13 cellular contexts compared by ENCODE assay signal in genomic region chr11:14541180-14541579, GRCh38. TPM values are rescaled to one million over a fixed set of nuclear protein-coding genes. Genes with fewer than 3 reads are reported as not detected.
DNase-seq lines count a peak whose midpoint lies in the region; ATAC-seq, FAIRE-seq and TF ChIP-seq lines count a peak whose summit lies in the region.
"Had no signal": no experiment of that assay in that cellular context is flagged by ENCODE, and none has a peak within 500 bp of the region (broad histone marks: within the 10 kb centered on the region; RNA-seq: fewer than 3 reads in every experiment).

No MANE protein-coding gene starts in this region.

- TF ChIP-seq CTCF in HepG2 (CRISPR knock-in tag; IDR thresholded peaks at IDR 0.05) (no peak), tibial nerve (IDR thresholded peaks at IDR 0.05) (no peak)

- in situ Hi-C loops in HepG2 (cut with HindIII; ENCODE audit: extremely low pct_ligation_motif_present, low pct_unique_long_range_greater_than_20kb) = loop anchor here (25.0 kb wide), 1 partner anchor 96 kb away; the partner anchor contains the start of gene PDE3B

- H3K36me3 ChIP-seq in HepG2 (replicated peaks in 1 of 2; ENCODE audit: control insufficient read depth in 1 of 2, insufficient read depth in 2 of 2, low read length in 2 of 2) (no peaks in the 10 kb centered on the region; a peak in 2 of 5 replicates), tibial nerve (no peaks in the 10 kb centered on the region)
- H3K36me3 ChIP-seq in effector memory CD4-positive, alpha-beta T cell (ENCODE audit: control insufficient read depth, insufficient read depth, low read length) = no peaks in the 10 kb centered on the region
- H3K36me3 ChIP-seq: neural progenitor cell had no signal

- TF ChIP-seq EP300 in HepG2 (IDR thresholded peaks at IDR 0.05; ENCODE audit: low read depth in 2 of 2, low read length in 2 of 2) (peak in 1 of 2 experiments; percentile 20; a peak in 1 of 4 replicates), HepG2 (CRISPR knock-in tag; IDR thresholded peaks at IDR 0.05; ENCODE audit: borderline replicate concordance) (no peak), tibial nerve (IDR thresholded peaks at IDR 0.05) (peak in 1 of 2 donors; percentile 20)

- POLR2A ChIA-PET in HepG2 (lab: Yijun Ruan, JAX) = interaction anchor here (1.1 kb wide), 1 partner anchor 37 kb away, joined by 3 read pairs; no protein-coding TSS in a partner anchor

- 34% methylated on average over 4 of the region's 4 CpGs for WGBS in HepG2 (ENCODE audit: low lambda C conversion rate)
- 12 to 18% methylated on average over 4 of the region's 4 CpGs for WGBS in tibial nerve, 2 donors

- DNase-seq in NCI-H1105 treated with DMSO at 0.1 percent for 48 hours (lab: John Stamatoyannopoulos, UW) (peak; percentile 25), NCI-H1105 (lab: John Stamatoyannopoulos, UW) (no peak), cerebellum (ENCODE audit: low spot score) (peak; percentile 66), HepG2 (ENCODE audit: low spot score) (peak; percentile 36), tibial nerve (ENCODE audit: low spot score in 2 of 2) (no peak)
- no peak for DNase-seq in effector memory CD4-positive, alpha-beta T cell
- DNase-seq: 8988T; activated CD4-positive, alpha-beta T cell treated with anti-CD3 and anti-CD28 coated beads, Interleukin-2, amount 50 U/mL, for 1 hour; activated naive CD4-positive, alpha-beta T cell; stimulated activated CD4-positive, alpha-beta T cell treated with anti-CD3 and anti-CD28 coated beads, Interleukin-4, amount 100 ng/mL, for 24 hours had no signal

- no peaks in the 10 kb centered on the region for H3K27me3 ChIP-seq in HepG2 (ENCODE audit: control insufficient read depth in 1 of 2, insufficient read depth in 2 of 2, low read length in 2 of 2)
- H3K27me3 ChIP-seq in tibial nerve = no peaks in the 10 kb centered on the region
- H3K27me3 ChIP-seq in effector memory CD4-positive, alpha-beta T cell (replicated peaks; ENCODE audit: control insufficient read depth, insufficient read depth, low read length, poor library complexity, severe bottlenecking) = no peaks in the 10 kb centered on the region
- H3K27me3 ChIP-seq: neural progenitor cell had no signal

- no peak overlapping the region for H2AFZ ChIP-seq in HepG2 (ENCODE audit: low read length)
- H2AFZ ChIP-seq: neural progenitor cell had no signal

- H3K9me3 ChIP-seq in HepG2 (ENCODE audit: low read length) (no peaks in the 10 kb centered on the region), tibial nerve (no peaks in the 10 kb centered on the region)
- H3K9me3 ChIP-seq in effector memory CD4-positive, alpha-beta T cell (ENCODE audit: control insufficient read depth, low read length) = no peaks in the 10 kb centered on the region

- H3K27ac ChIP-seq in HepG2 (ENCODE audit: extremely low read length, insufficient read depth, low read length) = peak overlapping the region; percentile 33
- peak overlapping the region in 3 of 4 donors; percentile 27 to 60 (median 38) for H3K27ac ChIP-seq in tibial nerve
- no peak overlapping the region for H3K27ac ChIP-seq in effector memory CD4-positive, alpha-beta T cell (ENCODE audit: insufficient read depth, low read length, poor library complexity, severe bottlenecking)
- H3K27ac ChIP-seq: neural progenitor cell had no signal

- CTCF ChIA-PET in HepG2 (lab: Yijun Ruan, JAX; ENCODE audit: low intra/inter-chr PET ratio, low total read pairs) = no interaction called here

- peak overlapping the region; percentile 20 for H3K4me2 ChIP-seq in HepG2 (ENCODE audit: low read depth, low read length)
- H3K4me2 ChIP-seq: neural progenitor cell had no signal

- H3K9ac ChIP-seq in HepG2 (ENCODE audit: insufficient read depth, low read depth, low read length) = peak overlapping the region; percentile 18; the same call in 1 of the 2 replicates
- H3K9ac ChIP-seq: neural progenitor cell had no signal

- no peak for TF ChIP-seq RAD21 in HepG2 (CRISPR knock-in tag; IDR thresholded peaks at IDR 0.05)

- H4K20me1 ChIP-seq in HepG2 (ENCODE audit: insufficient read depth, low read length) = no peaks in the 10 kb centered on the region

- peaks cover 25% of the 10 kb centered on the region for H3K4me1 ChIP-seq in HepG2 (ENCODE audit: insufficient read depth, low read length)
- H3K4me1 ChIP-seq in tibial nerve = peaks cover 0 to 15% (median 2%) of the 10 kb centered on the region in 4 donors
- no peaks in the 10 kb centered on the region for H3K4me1 ChIP-seq in effector memory CD4-positive, alpha-beta T cell (ENCODE audit: control insufficient read depth, insufficient read depth, low read length, poor library complexity, severe bottlenecking)

- no peak for TF ChIP-seq POLR2A in HepG2 (IDR thresholded peaks at IDR 0.05; ENCODE audit: insufficient read depth in 1 of 2, low read depth in 2 of 2, low read length in 2 of 2)
- TF ChIP-seq POLR2A in tibial nerve (IDR thresholded peaks at IDR 0.05) = no peak

- H3K79me2 ChIP-seq in HepG2 (ENCODE audit: insufficient read depth, low read length) = no peaks in the 10 kb centered on the region

- intact Hi-C loops in HepG2 (cut with micrococcal nuclease; ENCODE audit: unreplicated experiment) = loop anchor here (5.0 kb wide), 1 partner anchor 76 kb away; no protein-coding TSS in a partner anchor

- FAIRE-seq in HepG2 (lab: Jason Lieb, UNC) = no peak

- ATAC-seq in HepG2 = peak; percentile 88
- no peak for ATAC-seq in HG03469 (IDR thresholded peaks at IDR 0.05; ENCODE audit: unreplicated experiment)
- no peak for ATAC-seq in GM18498 (IDR thresholded peaks at IDR 0.05; ENCODE audit: unreplicated experiment)

- no TSS peak for BruUV-seq in HepG2 (replicated peaks; lab: Mats Ljungman, UMichigan)

- H3K4me3 ChIP-seq in HepG2 (replicated peaks in 1 of 3; ENCODE audit: insufficient read depth in 1 of 3, low read depth in 2 of 3, low read length in 3 of 3) (0 out of 6 replicates have a peak overlapping the region, but pooled peaks of 2 of the 3 experiments have one; percentile 7 to 15), tibial nerve (no peak overlapping the region)
- H3K4me3 ChIP-seq in effector memory CD4-positive, alpha-beta T cell (ENCODE audit: insufficient read depth, low read depth, low read length, poor library complexity, severe bottlenecking) = no peak overlapping the region
- H3K4me3 ChIP-seq: neural progenitor cell had no signal

TF ChIP-seq in HepG2, 621 proteins besides CTCF, POLR2A, EP300 and RAD21 (continues in another document):
- TF ChIP-seq CEBPB (IDR thresholded peaks at IDR 0.05; ENCODE audit: borderline replicate concordance, low read depth, low read length) = peak; percentile 65; the same call in 1 of the 2 replicates
- TF ChIP-seq SMARCC2 (IDR thresholded peaks at IDR 0.05) = no peak
- no peak for TF ChIP-seq HMGA1 (CRISPR knock-in tag; conservative IDR thresholded peaks at IDR 0.05)

RNA-seq across cellular contexts. Expression of gene PSMA1, which starts 21.0 kb away (rescaled TPM):
- total RNA-seq in cerebellum (100 TPM), HepG2 (2016; rRNA removed; fragmentation: Illumina TruSeq; extraction: Trizol) (229 and 297 TPM in 2 replicates), tibial nerve (10 to 100 TPM; 67.9 to 85.7 (median 76.8) TPM)
- total RNA-seq in HepG2 (2016; cell fraction: cytosol; rRNA removed; fragmentation: Illumina TruSeq; extraction: Trizol; ENCODE audit: low read depth) = 86.1 and 98.3 TPM in 2 replicates
- 235 and 298 TPM in 2 replicates for total RNA-seq in HepG2 (2016; cell fraction: insoluble cytoplasmic fraction; rRNA removed; fragmentation: Illumina TruSeq; extraction: Trizol)
- total RNA-seq in HepG2 (2016; cell fraction: membrane; rRNA removed; fragmentation: Illumina TruSeq; extraction: Trizol) = 151 and 152 TPM in 2 replicates
- total RNA-seq in HepG2 (2016; cell fraction: nucleus; rRNA removed; fragmentation: Illumina TruSeq; extraction: Trizol) = 206 and 228 TPM in 2 replicates
- 147 and 188 TPM in 2 replicates for polyA plus RNA-seq in HepG2 (2011; rRNA removed)
- 93.4 and 123 TPM in 2 replicates for polyA plus RNA-seq in HepG2 (2011; cell fraction: cytosol; rRNA removed)
- 205 and 235 TPM in 2 replicates for polyA plus RNA-seq in HepG2 (2011; cell fraction: nucleus; rRNA removed)
- 150 and 164 TPM in 2 replicates for polyA plus RNA-seq in HepG2 (2012)
- 104 and 115 TPM in 2 replicates for polyA plus RNA-seq in HepG2 (2016; cell fraction: cytosol; fragmentation: Illumina TruSeq; extraction: Trizol; ENCODE audit: low read depth)
- 277 and 286 TPM in 2 replicates for polyA plus RNA-seq in HepG2 (2016; cell fraction: insoluble cytoplasmic fraction; fragmentation: Illumina TruSeq; extraction: Trizol; ENCODE audit: low read depth)
- 132 and 150 TPM in 2 replicates for polyA plus RNA-seq in HepG2 (2016; cell fraction: membrane; fragmentation: Illumina TruSeq; extraction: Trizol; ENCODE audit: low read depth)
- 379 and 390 TPM in 2 replicates for polyA plus RNA-seq in HepG2 (2016; cell fraction: nucleus; fragmentation: Illumina TruSeq; extraction: Trizol; ENCODE audit: insufficient read depth, low read depth)
- polyA minus RNA-seq in HepG2 (2011; rRNA and poly(A)+ RNA removed; ENCODE audit: low replicate concordance) = 69.2 and 105 TPM in 2 replicates
- polyA minus RNA-seq in HepG2 (2011; cell fraction: cytosol; rRNA and poly(A)+ RNA removed) = 60.5 and 74.7 TPM in 2 replicates
- 131 and 140 TPM in 2 replicates for polyA minus RNA-seq in HepG2 (2011; cell fraction: nucleus; rRNA and poly(A)+ RNA removed)

RNA-seq across cellular contexts. Expression of gene COPB1, which starts 41.6 kb away (rescaled TPM):
- total RNA-seq in cerebellum (116 TPM), HepG2 (2016; rRNA removed; fragmentation: Illumina TruSeq; extraction: Trizol) (195 and 221 TPM in 2 replicates), tibial nerve (10 to 100 TPM; 71.0 to 88.5 (median 84.0) TPM)
- 23.3 and 28.3 TPM in 2 replicates for total RNA-seq in HepG2 (2016; cell fraction: cytosol; rRNA removed; fragmentation: Illumina TruSeq; extraction: Trizol; ENCODE audit: low read depth)
- total RNA-seq in HepG2 (2016; cell fraction: insoluble cytoplasmic fraction; rRNA removed; fragmentation: Illumina TruSeq; extraction: Trizol) = 186 and 215 TPM in 2 replicates
- total RNA-seq in HepG2 (2016; cell fraction: membrane; rRNA removed; fragmentation: Illumina TruSeq; extraction: Trizol) = 37.8 and 46.3 TPM in 2 replicates
- 130 and 143 TPM in 2 replicates for total RNA-seq in HepG2 (2016; cell fraction: nucleus; rRNA removed; fragmentation: Illumina TruSeq; extraction: Trizol)
- 94.5 and 114 TPM in 2 replicates for polyA plus RNA-seq in HepG2 (2011; rRNA removed)
- polyA plus RNA-seq in HepG2 (2011; cell fraction: cytosol; rRNA removed) = 50.8 and 58.8 TPM in 2 replicates
- polyA plus RNA-seq in HepG2 (2011; cell fraction: nucleus; rRNA removed) = 48.6 and 56.6 TPM in 2 replicates
- polyA plus RNA-seq in HepG2 (2012) = 70.2 and 87.2 TPM in 2 replicates
- polyA plus RNA-seq in HepG2 (2016; cell fraction: cytosol; fragmentation: Illumina TruSeq; extraction: Trizol; ENCODE audit: low read depth) = 7.4 and 7.8 TPM in 2 replicates
- polyA plus RNA-seq in HepG2 (2016; cell fraction: insoluble cytoplasmic fraction; fragmentation: Illumina TruSeq; extraction: Trizol; ENCODE audit: low read depth) = 127 and 130 TPM in 2 replicates
- polyA plus RNA-seq in HepG2 (2016; cell fraction: membrane; fragmentation: Illumina TruSeq; extraction: Trizol; ENCODE audit: low read depth) = 15.2 and 16.9 TPM in 2 replicates
- 128 and 134 TPM in 2 replicates for polyA plus RNA-seq in HepG2 (2016; cell fraction: nucleus; fragmentation: Illumina TruSeq; extraction: Trizol; ENCODE audit: insufficient read depth, low read depth)
- polyA minus RNA-seq in HepG2 (2011; rRNA and poly(A)+ RNA removed; ENCODE audit: low replicate concordance) = 68.5 and 75.1 TPM in 2 replicates
- 114 and 128 TPM in 2 replicates for polyA minus RNA-seq in HepG2 (2011; cell fraction: cytosol; rRNA and poly(A)+ RNA removed)
- 115 and 138 TPM in 2 replicates for polyA minus RNA-seq in HepG2 (2011; cell fraction: nucleus; rRNA and poly(A)+ RNA removed)

Comparison
In these comparisons a context has a peak if more than half of its experiments do, and no peak if none do; other contexts are left out.
1. DNase-seq: peak in NCI-H1105 treated with DMSO at 0.1 percent for 48 hours (single experiment), cerebellum (single experiment) and HepG2 (single experiment); none in NCI-H1105 (single experiment), tibial nerve (0 of 2) and effector memory CD4-positive, alpha-beta T cell (0 of 3).
2. H3K4me3 ChIP-seq: peak in HepG2 (2 of 3); none in tibial nerve (0 of 4) and effector memory CD4-positive, alpha-beta T cell (single experiment).